In genomic region chr3:175457301-175457700, GRCh38 we compare ENCODE assay signal across 23 cellular contexts.
DNase-seq lines count a peak whose midpoint lies in the region; ATAC-seq, FAIRE-seq and TF ChIP-seq lines count a peak whose summit lies in the region.
"Had no signal": no experiment of that assay in that cellular context is flagged by ENCODE, and none has a peak within 500 bp of the region (broad histone marks: within the 10 kb centered on the region; RNA-seq: fewer than 3 reads in every experiment).

No MANE protein-coding gene starts in this region.

- H3K79me2 ChIP-seq in neural progenitor cell (ENCODE audit: low read depth): no peaks in the 10 kb centered on the region

- intact Hi-C loops in thyroid gland (cut with DNase I): no loop called here

- H3K36me3 Mint-ChIP-seq in neural progenitor cell: no peaks in the 10 kb centered on the region

- H3K36me3 ChIP-seq in thyroid gland: no peaks in the 10 kb centered on the region
- no peaks in the 10 kb centered on the region for H3K36me3 ChIP-seq in neural progenitor cell
- H3K36me3 ChIP-seq: MG63, Peyer's patch had no signal

- no peaks in the 10 kb centered on the region for H3F3A ChIP-seq in neural progenitor cell (ENCODE audit: low read depth)

- no peak for TF ChIP-seq CTCF in thyroid gland (IDR thresholded peaks at IDR 0.05)
- TF ChIP-seq CTCF in neural progenitor cell (IDR thresholded peaks at IDR 0.05): no peak

- H3K4me1 Mint-ChIP-seq in stimulated activated naive CD8-positive, alpha-beta T cell treated with anti-CD3 and anti-CD28 coated beads, Interleukin-15, amount 100 ng/mL, for 72 hours: no peaks in the 10 kb centered on the region
- peaks cover 3% of the 10 kb centered on the region for H3K4me1 Mint-ChIP-seq in neural progenitor cell

- no peak overlapping the region for H3K27ac Mint-ChIP-seq in stimulated activated naive CD8-positive, alpha-beta T cell treated with anti-CD3 and anti-CD28 coated beads, Interleukin-15, amount 100 ng/mL, for 72 hours
- H3K27ac Mint-ChIP-seq in neural progenitor cell: no peak overlapping the region
- H3K27ac Mint-ChIP-seq: T-helper 1 cell treated with Interleukin-12 subunit alpha and Interleukin-12 subunit beta and Interleukin-4 antibody, amounts not matched to agents 30 μg/mL and 1 μg/mL, for 36 hours had no signal

- WGBS in thyroid gland, 2 donors: 94 to 96% methylated on average over 2 of the region's 2 CpGs

- H3K27me3 ChIP-seq in thyroid gland (no peaks in the 10 kb centered on the region), neural progenitor cell (no peaks in the 10 kb centered on the region)
- H3K27me3 ChIP-seq: MG63, Peyer's patch had no signal

- no peak overlapping the region for H3K4me2 ChIP-seq in neural progenitor cell
- H3K4me2 ChIP-seq: A549, KMS-11, SK-N-SH had no signal

- H3K4me3 ChIP-seq in thyroid gland (replicated peaks in 1 of 3) (no peak overlapping the region), neural progenitor cell (no peak overlapping the region)
- H3K4me3 ChIP-seq: A549, MG63, Peyer's patch had no signal

- H3K27me3 Mint-ChIP-seq in stimulated activated naive CD8-positive, alpha-beta T cell treated with anti-CD3 and anti-CD28 coated beads, Interleukin-15, amount 100 ng/mL, for 72 hours: no peaks in the 10 kb centered on the region
- H3K27me3 Mint-ChIP-seq in neural progenitor cell (ENCODE audit: insufficient read depth, low read depth): no peaks in the 10 kb centered on the region

- DNase-seq in GM12891 (ENCODE audit: insufficient read length, low spot score): no peak
- DNase-seq in MV-4-11 (lab: John Stamatoyannopoulos, UW): peak; percentile 23
- no peak for DNase-seq in stimulated activated naive CD8-positive, alpha-beta T cell treated with anti-CD3 and anti-CD28 coated beads, Interleukin-15, amount 100 ng/mL, for 72 hours
- DNase-seq in cerebellar cortex (ENCODE audit: low spot score): no peak
- no peak for DNase-seq in thyroid gland
- no peak for DNase-seq in neural progenitor cell (ENCODE audit: low spot score)
- DNase-seq: COR-L47, DMS79, MG63, NCI-H1417, NCI-H1930, NCI-H2171 treated with DMSO at 0.1 percent for 48 hours, NCI-H510A, Peyer's patch, Right ventricle myocardium superior, SK-N-SH had no signal

- H3K4me1 ChIP-seq in thyroid gland (no peaks in the 10 kb centered on the region), neural progenitor cell (no peaks in the 10 kb centered on the region)
- H3K4me1 ChIP-seq: A549, Peyer's patch had no signal

- H3K27ac ChIP-seq in thyroid gland (no peak overlapping the region), neural progenitor cell (no peak overlapping the region)
- H3K27ac ChIP-seq: A549, C4-2B, KMS-11, Peyer's patch had no signal

- H3K9me3 Mint-ChIP-seq in stimulated activated naive CD8-positive, alpha-beta T cell treated with anti-CD3 and anti-CD28 coated beads, Interleukin-15, amount 100 ng/mL, for 72 hours: peaks cover 8% of the 10 kb centered on the region in 2 donors
- H3K9me3 Mint-ChIP-seq in neural progenitor cell: peaks cover 7% of the 10 kb centered on the region

- H3K4me3 Mint-ChIP-seq in stimulated activated naive CD8-positive, alpha-beta T cell treated with anti-CD3 and anti-CD28 coated beads, Interleukin-15, amount 100 ng/mL, for 72 hours: no peak overlapping the region
- no peak overlapping the region for H3K4me3 Mint-ChIP-seq in neural progenitor cell
- H3K4me3 Mint-ChIP-seq: T-helper 1 cell treated with Interleukin-12 subunit alpha and Interleukin-12 subunit beta and Interleukin-4 antibody, amounts not matched to agents 30 μg/mL and 1 μg/mL, for 36 hours had no signal

- no peak overlapping the region for H2AFZ ChIP-seq in neural progenitor cell (replicated peaks)

- no peak for FAIRE-seq in GM12891 (lab: Jason Lieb, UNC)
- FAIRE-seq: A549, H54 had no signal

- H4K20me1 ChIP-seq in neural progenitor cell (ENCODE audit: low read depth): no peaks in the 10 kb centered on the region

- ATAC-seq in GM18870 (IDR thresholded peaks at IDR 0.05; ENCODE audit: unreplicated experiment) (peak; percentile 71), HG02981 (IDR thresholded peaks at IDR 0.05; ENCODE audit: unreplicated experiment) (peak; percentile 87)
- ATAC-seq in stimulated activated naive CD8-positive, alpha-beta T cell treated with anti-CD3 and anti-CD28 coated beads, Interleukin-15, amount 100 ng/mL, for 72 hours: no peak
- ATAC-seq: A549 had no signal

- H3K9ac ChIP-seq in neural progenitor cell: no peak overlapping the region
- H3K9ac ChIP-seq: KMS-11, SK-N-SH had no signal

- TF ChIP-seq POLR2A in GM12891 (IDR thresholded peaks at IDR 0.05; ENCODE audit: low read depth, low read length): no peak
- TF ChIP-seq POLR2A in thyroid gland (IDR thresholded peaks at IDR 0.05): no peak

- H3K9me3 ChIP-seq in thyroid gland (no peaks in the 10 kb centered on the region), neural progenitor cell (ENCODE audit: low read depth) (no peaks in the 10 kb centered on the region)
- H3K9me3 ChIP-seq: A549, SK-N-SH had no signal

TF ChIP-seq in GM12891, 5 proteins besides CTCF, POLR2A, EP300 and RAD21:
- TF ChIP-seq POU2F2 (IDR thresholded peaks at IDR 0.05; ENCODE audit: low read depth, low read length) (no peak), SPI1 (IDR thresholded peaks at IDR 0.05; ENCODE audit: low read depth, low read length) (peak; percentile 59; the same call in 1 of the 2 replicates), PAX5 (IDR thresholded peaks at IDR 0.05; ENCODE audit: insufficient read depth, low read length, severe bottlenecking) (no peak)
